ENCODE assay signal across 1 cellular context in genomic region chr22:32512267-32512982, GRCh38.
TF ChIP-seq lines count a peak whose summit lies in the region.

No MANE protein-coding gene starts in this region.

TF ChIP-seq in HepG2, 621 proteins besides CTCF, POLR2A, EP300 and RAD21 (continued from another document and continues in another):
- TF ChIP-seq HNF1A (IDR thresholded peaks at IDR 0.05; ENCODE audit: low read depth), result no peak; the same call in 1 of the 2 replicates
- TF ChIP-seq HNF1A (CRISPR knock-in tag; IDR thresholded peaks at IDR 0.05; ENCODE audit: borderline replicate concordance), result no peak
- no peak for TF ChIP-seq ZNF776 (CRISPR knock-in tag; IDR thresholded peaks at IDR 0.05)
- peak; percentile 55; the same call in 1 of the 2 replicates for TF ChIP-seq ZNF24 (IDR thresholded peaks at IDR 0.05)
- TF ChIP-seq ZSCAN25 (CRISPR knock-in tag; IDR thresholded peaks at IDR 0.05), result peak; percentile 53; the same call in 1 of the 2 replicates
- peak; percentile 75 for TF ChIP-seq ZMYM3 (CRISPR knock-in tag; IDR thresholded peaks at IDR 0.05)
- no peak for TF ChIP-seq TFDP1 (CRISPR knock-in tag; IDR thresholded peaks at IDR 0.05; ENCODE audit: borderline replicate concordance)
- no peak for TF ChIP-seq ZNF253 (CRISPR knock-in tag; IDR thresholded peaks at IDR 0.05; ENCODE audit: borderline replicate concordance)
- no peak for TF ChIP-seq ZNF180 (CRISPR knock-in tag; IDR thresholded peaks at IDR 0.05; ENCODE audit: borderline replicate concordance, low read depth)
- no peak for TF ChIP-seq HOXA7 (CRISPR knock-in tag; IDR thresholded peaks at IDR 0.05)
- TF ChIP-seq HIC2 (CRISPR knock-in tag; IDR thresholded peaks at IDR 0.05; ENCODE audit: low read depth), result no peak
- no peak for TF ChIP-seq ZNF782 (CRISPR knock-in tag; IDR thresholded peaks at IDR 0.05; ENCODE audit: borderline replicate concordance)
- TF ChIP-seq GLMP (CRISPR knock-in tag; IDR thresholded peaks at IDR 0.05; ENCODE audit: borderline replicate concordance), result no peak
- TF ChIP-seq KDM5B (CRISPR knock-in tag; IDR thresholded peaks at IDR 0.05; ENCODE audit: borderline replicate concordance), result no peak
- no peak for TF ChIP-seq ZNF256 (CRISPR knock-in tag; conservative IDR thresholded peaks at IDR 0.05)
- TF ChIP-seq ZNF225 (CRISPR knock-in tag; IDR thresholded peaks at IDR 0.05), result no peak
- TF ChIP-seq ASH2L (IDR thresholded peaks at IDR 0.05; ENCODE audit: insufficient read length, low read depth, low read length), result no peak
- TF ChIP-seq SRY (CRISPR knock-in tag; IDR thresholded peaks at IDR 0.05), result no peak; the same call in 1 of the 2 replicates
- TF ChIP-seq HDAC2 (CRISPR knock-in tag; IDR thresholded peaks at IDR 0.05), result peak; percentile 82
- TF ChIP-seq THAP9 (CRISPR knock-in tag; IDR thresholded peaks at IDR 0.05; ENCODE audit: borderline replicate concordance), result no peak
- TF ChIP-seq FUBP1 (CRISPR knock-in tag; IDR thresholded peaks at IDR 0.05; ENCODE audit: borderline replicate concordance), result no peak
- no peak for TF ChIP-seq ZNF570 (CRISPR knock-in tag; IDR thresholded peaks at IDR 0.05; ENCODE audit: borderline replicate concordance)
- TF ChIP-seq FOXP1 (IDR thresholded peaks at IDR 0.05), result no peak
- TF ChIP-seq FOXP1 (CRISPR knock-in tag; IDR thresholded peaks at IDR 0.05), result peak; percentile 94
- no peak for TF ChIP-seq ARNT2 (CRISPR knock-in tag; IDR thresholded peaks at IDR 0.05; ENCODE audit: low read depth)
- TF ChIP-seq ZNF660 (CRISPR knock-in tag; IDR thresholded peaks at IDR 0.05; ENCODE audit: borderline replicate concordance, low read depth), result no peak
- no peak for TF ChIP-seq IKZF4 (CRISPR knock-in tag; IDR thresholded peaks at IDR 0.05; ENCODE audit: borderline replicate concordance, low read depth, not compliant biosample characterization)
- no peak for TF ChIP-seq YEATS2 (CRISPR knock-in tag; IDR thresholded peaks at IDR 0.05; ENCODE audit: borderline replicate concordance)
- TF ChIP-seq CHCHD3 (CRISPR knock-in tag; IDR thresholded peaks at IDR 0.05), result no peak
- TF ChIP-seq PRMT3 (CRISPR knock-in tag; IDR thresholded peaks at IDR 0.05; ENCODE audit: borderline replicate concordance, low read depth), result no peak
- no peak for TF ChIP-seq ZSCAN31 (CRISPR knock-in tag; IDR thresholded peaks at IDR 0.05; ENCODE audit: low read depth)
- peak; percentile 58; the same call in 1 of the 2 replicates for TF ChIP-seq ATF2 (CRISPR knock-in tag; IDR thresholded peaks at IDR 0.05)
- TF ChIP-seq EZH2 (conservative IDR thresholded peaks at IDR 0.05; ENCODE audit: low read depth, low read length), result no peak
- no peak for TF ChIP-seq SNAPC2 (CRISPR knock-in tag; IDR thresholded peaks at IDR 0.05)
- TF ChIP-seq ZNF772 (CRISPR knock-in tag; IDR thresholded peaks at IDR 0.05), result no peak
- no peak for TF ChIP-seq E2F5 (CRISPR knock-in tag; conservative IDR thresholded peaks at IDR 0.05)
- TF ChIP-seq ZBTB33 (CRISPR knock-in tag; IDR thresholded peaks at IDR 0.05), result 0 out of 2 replicates have a peak, but pooled peaks have one; percentile 8
- TF ChIP-seq ZSCAN30 (CRISPR knock-in tag; IDR thresholded peaks at IDR 0.05), result no peak
- TF ChIP-seq ARNTL (CRISPR knock-in tag; IDR thresholded peaks at IDR 0.05), result peak; percentile 59
- TF ChIP-seq ZNF512B (CRISPR knock-in tag; IDR thresholded peaks at IDR 0.05; ENCODE audit: borderline replicate concordance), result no peak
- no peak for TF ChIP-seq DDIT3 (CRISPR knock-in tag; IDR thresholded peaks at IDR 0.05)
